Comparison of ENCODE assay signal across 28 cellular contexts in genomic region chr5:90182726-90183125, GRCh38.
DNase-seq lines count a peak whose midpoint lies in the region; ATAC-seq, FAIRE-seq and TF ChIP-seq lines count a peak whose summit lies in the region.
"Had no signal": no experiment of that assay in that cellular context is flagged by ENCODE, and none has a peak within 500 bp of the region (broad histone marks: within the 10 kb centered on the region; RNA-seq: fewer than 3 reads in every experiment).

No MANE protein-coding gene starts in this region.

- POLR2A ChIA-PET in PC-3 (lab: Charles Lee; ENCODE audit: unreplicated experiment): no interaction called here
- POLR2A ChIA-PET in OCI-LY7 (lab: Charles Lee): no interaction called here

- BruUV-seq in Calu3 (replicated peaks; lab: Mats Ljungman, UMichigan) (no TSS peak), PC-3 (replicated peaks; lab: Mats Ljungman, UMichigan) (no TSS peak), OCI-LY7 (replicated peaks; lab: Mats Ljungman, UMichigan) (no TSS peak)

- H2AFZ ChIP-seq in PC-3 (ENCODE audit: low read length): no peak overlapping the region
- H2AFZ ChIP-seq in OCI-LY7 (ENCODE audit: low read length): no peak overlapping the region
- H2AFZ ChIP-seq: GM23338 had no signal

- no peaks in the 10 kb centered on the region for H3K79me2 ChIP-seq in PC-3 (ENCODE audit: low read length)
- no peaks in the 10 kb centered on the region for H3K79me2 ChIP-seq in OCI-LY7 (ENCODE audit: insufficient read depth, low read depth, low read length)

- H3K4me2 ChIP-seq in PC-3 (ENCODE audit: low read length) (peak overlapping the region; percentile 42), OCI-LY7 (ENCODE audit: low read length) (no peak overlapping the region)
- H3K4me2 ChIP-seq: GM23338, SK-N-SH had no signal

- H3K9me3 Mint-ChIP-seq in Calu3 (ENCODE audit: low read depth, unreplicated experiment) (no peaks in the 10 kb centered on the region), nephron progenitor cell (peaks cover 8% of the 10 kb centered on the region)
- H3K9me3 Mint-ChIP-seq: GM23338 had no signal

- CTCF ChIA-PET in Calu3 (lab: Charles Lee) (interaction anchor here (0.6 to 1.0 kb wide), 2 partner anchors 1185 to 1454 kb away, joined by 3 to 9 read pairs; no protein-coding TSS in a partner anchor), PC-3 (lab: Charles Lee) (no interaction called here), OCI-LY7 (lab: Charles Lee; ENCODE audit: unreplicated experiment) (no interaction called here)

- H3K36me3 Mint-ChIP-seq in Calu3 (ENCODE audit: insufficient read depth, unreplicated experiment) (peaks cover 5% of the 10 kb centered on the region), nephron progenitor cell (ENCODE audit: low read depth) (peaks cover 5% of the 10 kb centered on the region)
- H3K36me3 Mint-ChIP-seq: CD8-positive, alpha-beta T cell had no signal

- H3K4me3 Mint-ChIP-seq in Calu3 (ENCODE audit: low read depth, unreplicated experiment) (no peak overlapping the region), nephron progenitor cell (no peak overlapping the region)
- H3K4me3 Mint-ChIP-seq: CD8-positive, alpha-beta T cell; GM23338 had no signal

- TF ChIP-seq CTCF in Calu3 (IDR thresholded peaks at IDR 0.05; ENCODE audit: unreplicated experiment) (no peak), PC-3 (conservative IDR thresholded peaks at IDR 0.05; ENCODE audit: low read depth, low read length) (no peak), bronchial epithelial cell (IDR thresholded peaks at IDR 0.05; ENCODE audit: insufficient read depth, low read length, severe bottlenecking) (no peak), nephron progenitor cell (IDR thresholded peaks at IDR 0.05) (no peak), OCI-LY7 (conservative IDR thresholded peaks at IDR 0.05; ENCODE audit: low read length) (no peak)

- H3K27ac Mint-ChIP-seq in Calu3 (ENCODE audit: unreplicated experiment) (no peak overlapping the region), nephron progenitor cell (peak overlapping the region; percentile 66)
- H3K27ac Mint-ChIP-seq: CD8-positive, alpha-beta T cell; GM23338 had no signal

- no peaks in the 10 kb centered on the region for H3K27me3 Mint-ChIP-seq in Calu3 (ENCODE audit: unreplicated experiment)
- H3K27me3 Mint-ChIP-seq in nephron progenitor cell (ENCODE audit: low read depth, poor library complexity): peaks cover 3% of the 10 kb centered on the region

- FAIRE-seq in bronchial epithelial cell (lab: Jason Lieb, UNC): no peak
- FAIRE-seq: D721Med, HepG2, K562, RCC 7860 had no signal

- DNase-seq in Calu3 (peak; percentile 47), PC-3 (peak; percentile 78), bronchial epithelial cell (ENCODE audit: low read depth) (peak; percentile 73), nephron progenitor cell (no peak), OCI-LY7 (ENCODE audit: low spot score) (no peak), NCI-H2196 (lab: John Stamatoyannopoulos, UW; ENCODE audit: unreplicated experiment) (no peak), iPS-NIHi7 (ENCODE audit: extremely low spot score) (no peak)
- DNase-seq in activated CD4-positive, alpha-beta T cell treated with anti-CD3 and anti-CD28 coated beads for 4 hours: no peak
- DNase-seq: AML-193; C1 segment of cervical spinal cord; CD8-positive, alpha-beta T cell; DMS53; NCI-H1092 treated with DMSO at 0.1 percent for 48 hours; NCI-H1436 treated with DMSO at 0.1 percent for 48 hours; NCI-H1930; NCI-H226; NCI-H510A treated with DMSO at 0.1 percent for 48 hours; NCI-H774; NK-92 treated with Interleukin-12 subunit alpha and Interleukin-12 subunit beta, amount 100 ng/mL, for 24 hours; SHP77 treated with DMSO at 0.1 percent for 48 hours; SK-N-SH had no signal

- H3K4me3 ChIP-seq in PC-3 (ENCODE audit: low read length) (no peak overlapping the region), bronchial epithelial cell (ENCODE audit: low read depth, low read length) (no peak overlapping the region), OCI-LY7 (ENCODE audit: low read depth, low read length, poor library complexity, severe bottlenecking) (no peak overlapping the region)
- H3K4me3 ChIP-seq: GM23338, HAP-1, K562 had no signal

- H3K27me3 ChIP-seq in PC-3 (ENCODE audit: low read length): no peaks in the 10 kb centered on the region
- no peaks in the 10 kb centered on the region for H3K27me3 ChIP-seq in bronchial epithelial cell (ENCODE audit: control insufficient read depth, insufficient read depth, low read length)

- H3K36me3 ChIP-seq in PC-3 (ENCODE audit: low read depth, low read length) (no peaks in the 10 kb centered on the region), bronchial epithelial cell (ENCODE audit: control insufficient read depth, insufficient read depth, low read length) (no peaks in the 10 kb centered on the region), OCI-LY7 (ENCODE audit: insufficient read depth, low read length) (no peaks in the 10 kb centered on the region)
- H3K36me3 ChIP-seq: HAP-1 had no signal

- H3K9me2 ChIP-seq in PC-3 (replicated peaks; ENCODE audit: low read length): no peaks in the 10 kb centered on the region
- H3K9me2 ChIP-seq in OCI-LY7 (ENCODE audit: insufficient read depth, low read length): no peaks in the 10 kb centered on the region
- H3K9me2 ChIP-seq: SK-N-SH had no signal

- ATAC-seq in PC-3: peak; percentile 55; the same call in 1 of the 2 replicates
- ATAC-seq: CD8-positive, alpha-beta T cell; GM23338; HepG2; K562 had no signal

- intact Hi-C loops in Calu3 (cut with micrococcal nuclease; ENCODE audit: unreplicated experiment): loop anchor here (10.0 kb wide), 3 partner anchors 448 to 918 kb away; no protein-coding TSS in a partner anchor
- intact Hi-C loops in PC-3 (cut with micrococcal nuclease): loop anchor here (5.0 to 10.0 kb wide), 4 partner anchors 160 to 1448 kb away; no protein-coding TSS in a partner anchor
- intact Hi-C loops in OCI-LY7 (cut with micrococcal nuclease; ENCODE audit: unreplicated experiment): no loop called here

- H3K27ac ChIP-seq in PC-3 (ENCODE audit: low read length): no peak overlapping the region
- H3K27ac ChIP-seq in OCI-LY7 (ENCODE audit: low read depth, low read length, poor library complexity, severe bottlenecking): no peak overlapping the region
- H3K27ac ChIP-seq: HL-60 had no signal

- no peaks in the 10 kb centered on the region for H3K9me3 ChIP-seq in PC-3 (ENCODE audit: low read length)
- H3K9me3 ChIP-seq in OCI-LY7 (ENCODE audit: low read length): no peaks in the 10 kb centered on the region
- H3K9me3 ChIP-seq: HAP-1, SK-N-SH had no signal

- H3K4me1 Mint-ChIP-seq in Calu3 (ENCODE audit: low read depth, unreplicated experiment) (peaks cover 26% of the 10 kb centered on the region), nephron progenitor cell (peaks cover 13% of the 10 kb centered on the region)
- H3K4me1 Mint-ChIP-seq: GM23338 had no signal

- H4K20me1 ChIP-seq in PC-3 (ENCODE audit: low read length) (no peaks in the 10 kb centered on the region), OCI-LY7 (ENCODE audit: insufficient read depth, low read length) (no peaks in the 10 kb centered on the region)

- H3K4me1 ChIP-seq in PC-3 (ENCODE audit: insufficient read depth, low read length) (peaks cover 15% of the 10 kb centered on the region), OCI-LY7 (ENCODE audit: insufficient read depth, low read length, poor library complexity, severe bottlenecking) (no peaks in the 10 kb centered on the region)

- H3K9ac ChIP-seq in PC-3 (ENCODE audit: low read length): no peak overlapping the region
- H3K9ac ChIP-seq: SK-N-SH had no signal

- no peaks in the 10 kb centered on the region for H3F3A ChIP-seq in PC-3 (ENCODE audit: low read length, unreplicated experiment)

Comparison
In these comparisons a context has a peak if more than half of its experiments do, and no peak if none do; other contexts are left out.
1. DNase-seq: peak in Calu3 (single experiment), PC-3 (single experiment) and bronchial epithelial cell (single experiment); none in nephron progenitor cell (single experiment), OCI-LY7 (single experiment), NCI-H2196 (single experiment), activated CD4-positive, alpha-beta T cell treated with anti-CD3 and anti-CD28 coated beads for 4 hours (0 of 2) and iPS-NIHi7 (single experiment).